Comparison of ENCODE assay signal across 10 cellular contexts in the genomic region with DNA sequence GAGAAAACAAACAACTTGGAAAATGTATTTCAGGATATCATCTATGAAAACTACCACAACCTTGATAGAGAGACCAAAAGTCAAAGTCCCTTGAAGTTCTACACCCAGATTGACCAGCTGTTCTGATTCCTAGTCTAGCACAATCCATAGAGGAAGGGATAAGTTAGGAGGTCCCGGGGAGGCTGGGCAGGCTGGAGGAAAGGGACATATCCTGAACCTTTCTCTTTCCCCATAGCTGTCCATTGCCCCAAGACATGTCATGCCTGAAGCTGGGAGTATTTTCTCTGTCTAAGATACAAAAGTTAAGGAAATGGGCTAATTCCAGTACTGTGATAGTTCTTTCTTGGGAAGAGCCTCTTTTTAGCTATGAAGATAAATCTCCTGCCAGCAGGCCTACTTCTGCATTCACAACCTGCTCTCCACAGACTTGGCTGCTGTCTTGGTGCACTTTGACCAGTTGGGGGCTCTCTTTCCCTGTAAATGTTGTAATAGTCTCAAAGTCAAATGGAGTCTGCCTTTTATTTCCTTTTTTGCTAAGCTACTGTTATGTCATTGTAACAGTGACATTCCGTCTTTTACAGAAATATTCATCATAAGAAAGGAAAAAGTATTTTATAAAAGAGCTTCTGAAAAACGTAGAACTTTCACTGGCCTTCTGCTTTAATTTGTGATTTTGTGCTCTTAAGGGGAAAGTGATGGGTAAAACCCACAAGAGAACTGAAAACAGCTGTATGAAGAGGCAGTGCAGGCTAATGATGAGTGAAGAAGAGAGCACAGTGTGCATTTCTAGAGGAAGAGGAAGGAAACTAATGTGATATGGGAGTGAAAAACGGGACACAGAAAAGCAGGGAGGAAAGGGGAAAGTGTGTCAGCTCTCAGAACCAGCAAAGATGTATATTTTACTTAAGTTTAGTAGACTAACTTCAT. TPM values are rescaled to one million over a fixed set of nuclear protein-coding genes. Genes with fewer than 3 reads are reported as not detected.
DNase-seq lines count a peak whose midpoint lies in the region; ATAC-seq and TF ChIP-seq lines count a peak whose summit lies in the region.
"Not testable (repeated sequence)": the region's sequence is repeated elsewhere in the genome, so short reads cannot be mapped to it uniquely, and the experiment has no call there.
"Had no signal": no experiment of that assay in that cellular context is flagged by ENCODE, and none has a peak within 500 bp of the region (broad histone marks: within the 10 kb centered on the region; RNA-seq: fewer than 3 reads in every experiment).

No MANE protein-coding gene starts in this region.

- H3K9me3 ChIP-seq in A673 (ENCODE audit: low read depth, low read length, poor library complexity, severe bottlenecking); fibroblast of lung (ENCODE audit: control insufficient read depth, insufficient read depth, low read depth, low read length); mesenchymal stem cell (ENCODE audit: control insufficient read depth, low read length): not testable (repeated sequence)

- not testable (repeated sequence) for H3K79me2 ChIP-seq in fibroblast of lung (ENCODE audit: control insufficient read depth, insufficient read depth, low read length)

- H3K36me3 ChIP-seq in A673 (ENCODE audit: insufficient read depth, low read length, poor library complexity, severe bottlenecking); fibroblast of lung (ENCODE audit: control insufficient read depth, insufficient read depth, low read length); mesenchymal stem cell (ENCODE audit: control insufficient read depth in 1 of 2, insufficient read depth in 2 of 2, low read depth in 1 of 2, low read length in 2 of 2): not testable (repeated sequence)

- H2BK120ac ChIP-seq in mesenchymal stem cell (ENCODE audit: low read depth, low read length), result not testable (repeated sequence)

- not testable (repeated sequence) for H4K8ac ChIP-seq in mesenchymal stem cell (ENCODE audit: low read length)

- POLR2A ChIA-PET in A673 (lab: Charles Lee; ENCODE audit: low non-redundant PET); activated CD8-positive, alpha-beta T cell treated with anti-CD3 and anti-CD28 coated beads, Interleukin-2, amount 10 ng/mL, durations not matched to agents 7 days and 5 days (lab: Charles Lee): not testable (repeated sequence)

- H3K18ac ChIP-seq in mesenchymal stem cell (ENCODE audit: low read depth in 1 of 2, low read length in 2 of 2), result not testable (repeated sequence)

- H2BK5ac ChIP-seq in mesenchymal stem cell (ENCODE audit: low read depth, low read length, poor library complexity, severe bottlenecking), result not testable (repeated sequence)

- H3K79me1 ChIP-seq in mesenchymal stem cell (replicated peaks; ENCODE audit: low read length, poor library complexity, severe bottlenecking), result not testable (repeated sequence)

- not testable (repeated sequence) for H3K4ac ChIP-seq in mesenchymal stem cell (ENCODE audit: low read depth in 1 of 2, low read length in 2 of 2)

- not testable (repeated sequence) for H2AK5ac ChIP-seq in mesenchymal stem cell (ENCODE audit: low read length, severe bottlenecking)

- H3K9me3 Mint-ChIP-seq in activated CD8-positive, alpha-beta T cell treated with anti-CD3 and anti-CD28 coated beads, Interleukin-2, amount 10 ng/mL, durations not matched to agents 7 days and 5 days (ENCODE audit: insufficient read depth), result not testable (repeated sequence)

- 35% methylated on average over 2 of the region's 4 CpGs for whole genome bisulfite sequencing in mesenchymal stem cell

- TF ChIP-seq CTCF in A673 (conservative IDR thresholded peaks at IDR 0.05; ENCODE audit: low read depth, low read length), result peak; percentile 47
- TF ChIP-seq CTCF in fibroblast of lung (conservative IDR thresholded peaks at IDR 0.05 in 1 of 2, IDR thresholded peaks at IDR 0.05 in 1 of 2; ENCODE audit: low read depth in 1 of 2, low read length in 2 of 2), result peak; percentile 47 to 54

- not testable (repeated sequence) for H3K27ac Mint-ChIP-seq in activated CD8-positive, alpha-beta T cell treated with anti-CD3 and anti-CD28 coated beads, Interleukin-2, amount 10 ng/mL, durations not matched to agents 7 days and 5 days

- H4K20me1 ChIP-seq in fibroblast of lung (ENCODE audit: control insufficient read depth, extremely low read depth, insufficient read depth, low read length), result not testable (repeated sequence)

- intact Hi-C loops in A673 (cut with micrococcal nuclease; ENCODE audit: unreplicated experiment), result not testable (repeated sequence)

- H3K36me3 Mint-ChIP-seq in activated CD8-positive, alpha-beta T cell treated with anti-CD3 and anti-CD28 coated beads, Interleukin-2, amount 10 ng/mL, durations not matched to agents 7 days and 5 days (ENCODE audit: low read depth), result not testable (repeated sequence)

- peaks cover 13% of the 10 kb centered on the region for H3K27me3 Mint-ChIP-seq in activated CD8-positive, alpha-beta T cell treated with anti-CD3 and anti-CD28 coated beads, Interleukin-2, amount 10 ng/mL, durations not matched to agents 7 days and 5 days (ENCODE audit: low read depth)

- CTCF ChIA-PET in A673 (lab: Charles Lee), result not testable (repeated sequence)
- CTCF ChIA-PET in activated CD8-positive, alpha-beta T cell treated with anti-CD3 and anti-CD28 coated beads, Interleukin-2, amount 10 ng/mL, durations not matched to agents 7 days and 5 days (lab: Charles Lee), result interaction anchor here (0.6 to 2.8 kb wide), 47 partner anchors 9 to 605 kb away, joined by 3 to 26 read pairs (median 4); a partner anchor contains a TSS

- not testable (repeated sequence) for H3K4me3 ChIP-seq in A673 (ENCODE audit: low read depth, low read length, poor library complexity, severe bottlenecking); fibroblast of lung (replicated peaks in 1 of 4; ENCODE audit: control extremely low read depth in 1 of 4, insufficient read depth in 1 of 4, low read depth in 3 of 4, low read length in 4 of 4); mesenchymal stem cell (ENCODE audit: insufficient read depth in 1 of 2, low read depth in 1 of 2, low read length in 2 of 2)

- H3K9ac ChIP-seq in fibroblast of lung (ENCODE audit: insufficient read depth, low read length); mesenchymal stem cell (ENCODE audit: low read length): not testable (repeated sequence)

- peaks cover 10% of the 10 kb centered on the region for H3K4me1 Mint-ChIP-seq in activated CD8-positive, alpha-beta T cell treated with anti-CD3 and anti-CD28 coated beads, Interleukin-2, amount 10 ng/mL, durations not matched to agents 7 days and 5 days (ENCODE audit: low read depth)

- H3K4me3 Mint-ChIP-seq in activated CD8-positive, alpha-beta T cell treated with anti-CD3 and anti-CD28 coated beads, Interleukin-2, amount 10 ng/mL, durations not matched to agents 7 days and 5 days, result not testable (repeated sequence)

- not testable (repeated sequence) for H2BK12ac ChIP-seq in mesenchymal stem cell (ENCODE audit: low read length in 2 of 2)

- H2AFZ ChIP-seq in fibroblast of lung (ENCODE audit: low read length); mesenchymal stem cell (ENCODE audit: low read depth, low read length): not testable (repeated sequence)

- not testable (repeated sequence) for BruUV-seq in A673 (replicated peaks; lab: Mats Ljungman, UMichigan)

- H3K27me3 ChIP-seq in A673 (replicated peaks; ENCODE audit: insufficient read depth, low read depth, low read length, poor library complexity); fibroblast of lung (ENCODE audit: control insufficient read depth, insufficient read depth, low read length): not testable (repeated sequence)
- peaks cover 5 to 12% of the 10 kb centered on the region in 2 experiments for H3K27me3 ChIP-seq in mesenchymal stem cell (ENCODE audit: control insufficient read depth in 1 of 2, insufficient read depth in 1 of 2, low read length in 2 of 2)

- H3K4me2 ChIP-seq in fibroblast of lung (ENCODE audit: extremely low read depth, insufficient read depth, low read length); mesenchymal stem cell (ENCODE audit: low read length, poor library complexity, severe bottlenecking): not testable (repeated sequence)

- not testable (repeated sequence) for H3K27ac ChIP-seq in A673 (ENCODE audit: low read depth, low read length, poor library complexity, severe bottlenecking); fibroblast of lung (ENCODE audit: insufficient read depth, low read length); mesenchymal stem cell (ENCODE audit: low read length, poor library complexity, severe bottlenecking)

- H3K23ac ChIP-seq in mesenchymal stem cell (ENCODE audit: low read length in 2 of 2), result not testable (repeated sequence)

- not testable (repeated sequence) for H3K4me1 ChIP-seq in A673 (ENCODE audit: insufficient read depth, low read length, poor library complexity, severe bottlenecking); fibroblast of lung (ENCODE audit: control insufficient read depth, extremely low read depth, insufficient read depth, low read length); mesenchymal stem cell (ENCODE audit: control insufficient read depth, insufficient read depth, low read depth, low read length)

- not testable (repeated sequence) for H3K14ac ChIP-seq in mesenchymal stem cell (ENCODE audit: low read length in 2 of 2)

- H4K91ac ChIP-seq in mesenchymal stem cell (ENCODE audit: low read length), result not testable (repeated sequence)

- ATAC-seq in GM18502 (IDR thresholded peaks at IDR 0.05; ENCODE audit: poor library complexity, unreplicated experiment), result peak; percentile 96
- ATAC-seq in GM21723 (IDR thresholded peaks at IDR 0.05; ENCODE audit: unreplicated experiment), result peak; percentile 97
- ATAC-seq in HG03196 (IDR thresholded peaks at IDR 0.05; ENCODE audit: unreplicated experiment), result peak; percentile 90
- peak; percentile 90 for ATAC-seq in activated CD8-positive, alpha-beta T cell treated with anti-CD3 and anti-CD28 coated beads, Interleukin-2, amount 10 ng/mL, durations not matched to agents 7 days and 5 days

- not testable (repeated sequence) for H2BK15ac ChIP-seq in mesenchymal stem cell (ENCODE audit: low read depth, poor library complexity, severe bottlenecking)

- peak; percentile 14 for DNase-seq in A673 (ENCODE audit: low spot score)
- DNase-seq in NCI-H748 (lab: John Stamatoyannopoulos, UW; ENCODE audit: unreplicated experiment), result peak; percentile 6
- DNase-seq in activated CD8-positive, alpha-beta T cell treated with anti-CD3 and anti-CD28 coated beads, Interleukin-2, amount 10 ng/mL, durations not matched to agents 7 days and 5 days, result peak; percentile 50
- peak in 1 of 2 donors; percentile 1 for DNase-seq in fibroblast of lung (ENCODE audit: low read depth in 2 of 2)
- DNase-seq in mesenchymal stem cell, result peak; percentile 5

RNA-seq across cellular contexts. Expression of a gene that starts 4.3 kb away (rescaled TPM):
- not detected in 2 replicates for total RNA-seq in A673 (2021)
- not detected for total RNA-seq in activated CD8-positive, alpha-beta T cell treated with anti-CD3 and anti-CD28 coated beads, Interleukin-2, amount 10 ng/mL, durations not matched to agents 7 days and 5 days
- not detected in 2 replicates for total RNA-seq in fibroblast of lung
- polyA plus RNA-seq in fibroblast of lung, result not detected in 2 replicates
- not detected in 2 replicates for polyA plus RNA-seq in fibroblast of lung (2012)
- not detected in 2 replicates for polyA minus RNA-seq in fibroblast of lung (ENCODE audit: low replicate concordance)
- polyA plus RNA-seq in mesenchymal stem cell (2013, experiment 1 of 2), result not detected
- not detected for polyA plus RNA-seq in mesenchymal stem cell (2013, experiment 2 of 2)
- total RNA-seq: breast epithelium, left colon had no signal

RNA-seq across cellular contexts. Expression of a gene that starts 16.6 kb away (rescaled TPM):
- total RNA-seq in A673 (2021) (not detected in 2 replicates), fibroblast of lung (not detected in 2 replicates)
- not detected for total RNA-seq in activated CD8-positive, alpha-beta T cell treated with anti-CD3 and anti-CD28 coated beads, Interleukin-2, amount 10 ng/mL, durations not matched to agents 7 days and 5 days
- polyA plus RNA-seq in fibroblast of lung, result not detected in 2 replicates
- polyA plus RNA-seq in fibroblast of lung (2012), result not detected in 2 replicates
- not detected in 2 replicates for polyA minus RNA-seq in fibroblast of lung (ENCODE audit: low replicate concordance)
- polyA plus RNA-seq in mesenchymal stem cell (2013, experiment 1 of 2), result not detected
- polyA plus RNA-seq in mesenchymal stem cell (2013, experiment 2 of 2), result not detected
- total RNA-seq: breast epithelium, left colon had no signal

RNA-seq across cellular contexts. Expression of a gene that starts 18.9 kb away (rescaled TPM):
- total RNA-seq in A673 (2021) (not detected in 2 replicates), fibroblast of lung (not detected in 2 replicates)
- total RNA-seq in activated CD8-positive, alpha-beta T cell treated with anti-CD3 and anti-CD28 coated beads, Interleukin-2, amount 10 ng/mL, durations not matched to agents 7 days and 5 days, result not detected
- polyA plus RNA-seq in fibroblast of lung, result not detected in 2 replicates
- not detected in 2 replicates for polyA plus RNA-seq in fibroblast of lung (2012)
- not detected in 2 replicates for polyA minus RNA-seq in fibroblast of lung (ENCODE audit: low replicate concordance)
- not detected for polyA plus RNA-seq in mesenchymal stem cell (2013, experiment 1 of 2)
- not detected for polyA plus RNA-seq in mesenchymal stem cell (2013, experiment 2 of 2)
- total RNA-seq: breast epithelium, left colon had no signal

RNA-seq across cellular contexts. Expression of a gene that starts 23.9 kb away (rescaled TPM):
- total RNA-seq in A673 (2021), result not detected in 2 replicates
- total RNA-seq in activated CD8-positive, alpha-beta T cell treated with anti-CD3 and anti-CD28 coated beads, Interleukin-2, amount 10 ng/mL, durations not matched to agents 7 days and 5 days, result not detected
- total RNA-seq in fibroblast of lung, result not detected in 2 replicates
- polyA plus RNA-seq in fibroblast of lung, result not detected in 2 replicates
- polyA plus RNA-seq in fibroblast of lung (2012), result not detected in 2 replicates
- polyA minus RNA-seq in fibroblast of lung (ENCODE audit: low replicate concordance), result not detected in 2 replicates
- not detected for polyA plus RNA-seq in mesenchymal stem cell (2013, experiment 1 of 2)
- polyA plus RNA-seq in mesenchymal stem cell (2013, experiment 2 of 2), result not detected
- total RNA-seq: breast epithelium, left colon had no signal

RNA-seq across cellular contexts. Expression of a gene that starts 34.0 kb away (rescaled TPM):
- total RNA-seq in A673 (2021) (not detected in 2 replicates), fibroblast of lung (not detected in 2 replicates)
- not detected for total RNA-seq in activated CD8-positive, alpha-beta T cell treated with anti-CD3 and anti-CD28 coated beads, Interleukin-2, amount 10 ng/mL, durations not matched to agents 7 days and 5 days
- not detected in 2 replicates for polyA plus RNA-seq in fibroblast of lung
- polyA plus RNA-seq in fibroblast of lung (2012), result not detected in 2 replicates
- not detected in 2 replicates for polyA minus RNA-seq in fibroblast of lung (ENCODE audit: low replicate concordance)
- not detected for polyA plus RNA-seq in mesenchymal stem cell (2013, experiment 1 of 2)
- polyA plus RNA-seq in mesenchymal stem cell (2013, experiment 2 of 2), result not detected
- total RNA-seq: breast epithelium, left colon had no signal
